In the genomic region with DNA sequence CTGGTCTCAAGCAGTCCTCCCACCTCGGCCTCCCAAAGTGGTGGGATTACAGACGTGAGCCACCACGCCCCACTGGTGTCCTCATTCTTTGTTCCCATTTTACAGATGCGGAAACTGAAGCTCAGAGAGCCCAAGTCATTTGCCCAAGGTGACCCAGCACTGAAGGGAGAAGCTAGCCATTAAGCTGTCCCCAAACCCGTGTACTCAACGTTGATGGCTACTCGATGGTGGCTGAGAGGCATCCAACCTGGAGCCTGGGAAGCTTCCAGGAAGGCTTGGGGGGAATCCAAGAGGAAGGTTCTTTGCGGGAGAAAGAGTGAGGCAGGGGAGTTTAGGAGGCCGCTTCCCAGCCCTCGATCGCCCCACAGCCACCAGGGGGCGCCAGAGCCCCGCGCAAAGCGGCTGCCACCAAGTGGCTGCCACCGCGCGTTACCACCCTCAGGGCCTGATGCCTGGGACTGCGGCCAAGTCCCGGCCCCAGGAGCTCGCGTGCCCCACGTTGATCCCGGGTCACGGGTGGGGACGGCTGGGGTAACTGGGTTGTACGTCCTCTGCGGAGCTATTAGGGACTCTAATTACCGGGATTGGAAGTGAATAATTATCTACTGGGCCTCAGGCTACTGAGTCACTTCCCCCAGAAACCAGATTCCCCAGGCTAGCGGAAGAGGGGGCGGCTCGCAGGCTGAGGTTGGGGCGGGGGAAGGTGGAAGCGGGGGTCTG, we compare ENCODE assay signal across 1 cellular context.
TF ChIP-seq lines count a peak whose summit lies in the region.

No MANE protein-coding gene starts in this region.

TF ChIP-seq in SK-N-SH, 30 proteins besides CTCF, POLR2A, EP300 and RAD21 (continued from another document):
- TF ChIP-seq, protein P1, sequence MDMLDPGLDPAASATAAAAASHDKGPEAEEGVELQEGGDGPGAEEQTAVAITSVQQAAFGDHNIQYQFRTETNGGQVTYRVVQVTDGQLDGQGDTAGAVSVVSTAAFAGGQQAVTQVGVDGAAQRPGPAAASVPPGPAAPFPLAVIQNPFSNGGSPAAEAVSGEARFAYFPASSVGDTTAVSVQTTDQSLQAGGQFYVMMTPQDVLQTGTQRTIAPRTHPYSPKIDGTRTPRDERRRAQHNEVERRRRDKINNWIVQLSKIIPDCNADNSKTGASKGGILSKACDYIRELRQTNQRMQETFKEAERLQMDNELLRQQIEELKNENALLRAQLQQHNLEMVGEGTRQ (IDR thresholded peaks at IDR 0.05; ENCODE audit: borderline replicate concordance, low read depth, low read length) = no peak
- TF ChIP-seq, protein P2, sequence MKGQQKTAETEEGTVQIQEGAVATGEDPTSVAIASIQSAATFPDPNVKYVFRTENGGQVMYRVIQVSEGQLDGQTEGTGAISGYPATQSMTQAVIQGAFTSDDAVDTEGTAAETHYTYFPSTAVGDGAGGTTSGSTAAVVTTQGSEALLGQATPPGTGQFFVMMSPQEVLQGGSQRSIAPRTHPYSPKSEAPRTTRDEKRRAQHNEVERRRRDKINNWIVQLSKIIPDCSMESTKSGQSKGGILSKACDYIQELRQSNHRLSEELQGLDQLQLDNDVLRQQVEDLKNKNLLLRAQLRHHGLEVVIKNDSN (IDR thresholded peaks at IDR 0.05; ENCODE audit: borderline replicate concordance, low read depth) = no peak
- no peak for TF ChIP-seq TAF1 (IDR thresholded peaks at IDR 0.05; ENCODE audit: borderline replicate concordance, low read depth, low read length)
- TF ChIP-seq GATA2 (CRISPR knock-in tag; IDR thresholded peaks at IDR 0.05) = no peak
- peak; percentile 95 for TF ChIP-seq SMC3 (IDR thresholded peaks at IDR 0.05; ENCODE audit: low read depth, low read length)
- TF ChIP-seq, protein P3, sequence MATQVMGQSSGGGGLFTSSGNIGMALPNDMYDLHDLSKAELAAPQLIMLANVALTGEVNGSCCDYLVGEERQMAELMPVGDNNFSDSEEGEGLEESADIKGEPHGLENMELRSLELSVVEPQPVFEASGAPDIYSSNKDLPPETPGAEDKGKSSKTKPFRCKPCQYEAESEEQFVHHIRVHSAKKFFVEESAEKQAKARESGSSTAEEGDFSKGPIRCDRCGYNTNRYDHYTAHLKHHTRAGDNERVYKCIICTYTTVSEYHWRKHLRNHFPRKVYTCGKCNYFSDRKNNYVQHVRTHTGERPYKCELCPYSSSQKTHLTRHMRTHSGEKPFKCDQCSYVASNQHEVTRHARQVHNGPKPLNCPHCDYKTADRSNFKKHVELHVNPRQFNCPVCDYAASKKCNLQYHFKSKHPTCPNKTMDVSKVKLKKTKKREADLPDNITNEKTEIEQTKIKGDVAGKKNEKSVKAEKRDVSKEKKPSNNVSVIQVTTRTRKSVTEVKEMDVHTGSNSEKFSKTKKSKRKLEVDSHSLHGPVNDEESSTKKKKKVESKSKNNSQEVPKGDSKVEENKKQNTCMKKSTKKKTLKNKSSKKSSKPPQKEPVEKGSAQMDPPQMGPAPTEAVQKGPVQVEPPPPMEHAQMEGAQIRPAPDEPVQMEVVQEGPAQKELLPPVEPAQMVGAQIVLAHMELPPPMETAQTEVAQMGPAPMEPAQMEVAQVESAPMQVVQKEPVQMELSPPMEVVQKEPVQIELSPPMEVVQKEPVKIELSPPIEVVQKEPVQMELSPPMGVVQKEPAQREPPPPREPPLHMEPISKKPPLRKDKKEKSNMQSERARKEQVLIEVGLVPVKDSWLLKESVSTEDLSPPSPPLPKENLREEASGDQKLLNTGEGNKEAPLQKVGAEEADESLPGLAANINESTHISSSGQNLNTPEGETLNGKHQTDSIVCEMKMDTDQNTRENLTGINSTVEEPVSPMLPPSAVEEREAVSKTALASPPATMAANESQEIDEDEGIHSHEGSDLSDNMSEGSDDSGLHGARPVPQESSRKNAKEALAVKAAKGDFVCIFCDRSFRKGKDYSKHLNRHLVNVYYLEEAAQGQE (IDR thresholded peaks at IDR 0.05; ENCODE audit: low read depth, low read length) = no peak
- TF ChIP-seq TEAD4 (IDR thresholded peaks at IDR 0.05; ENCODE audit: borderline replicate concordance, insufficient read depth) = no peak
- TF ChIP-seq, protein P4, sequence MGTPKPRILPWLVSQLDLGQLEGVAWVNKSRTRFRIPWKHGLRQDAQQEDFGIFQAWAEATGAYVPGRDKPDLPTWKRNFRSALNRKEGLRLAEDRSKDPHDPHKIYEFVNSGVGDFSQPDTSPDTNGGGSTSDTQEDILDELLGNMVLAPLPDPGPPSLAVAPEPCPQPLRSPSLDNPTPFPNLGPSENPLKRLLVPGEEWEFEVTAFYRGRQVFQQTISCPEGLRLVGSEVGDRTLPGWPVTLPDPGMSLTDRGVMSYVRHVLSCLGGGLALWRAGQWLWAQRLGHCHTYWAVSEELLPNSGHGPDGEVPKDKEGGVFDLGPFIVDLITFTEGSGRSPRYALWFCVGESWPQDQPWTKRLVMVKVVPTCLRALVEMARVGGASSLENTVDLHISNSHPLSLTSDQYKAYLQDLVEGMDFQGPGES (IDR thresholded peaks at IDR 0.05; ENCODE audit: low read depth, low read length) = no peak
- 0 out of 2 replicates have a peak, but pooled peaks have one; percentile 27 for TF ChIP-seq SIN3A (IDR thresholded peaks at IDR 0.05; ENCODE audit: borderline replicate concordance, low read depth, low read length)
- no peak for TF ChIP-seq GABPA (IDR thresholded peaks at IDR 0.05; ENCODE audit: low read depth)
- TF ChIP-seq, protein P5, sequence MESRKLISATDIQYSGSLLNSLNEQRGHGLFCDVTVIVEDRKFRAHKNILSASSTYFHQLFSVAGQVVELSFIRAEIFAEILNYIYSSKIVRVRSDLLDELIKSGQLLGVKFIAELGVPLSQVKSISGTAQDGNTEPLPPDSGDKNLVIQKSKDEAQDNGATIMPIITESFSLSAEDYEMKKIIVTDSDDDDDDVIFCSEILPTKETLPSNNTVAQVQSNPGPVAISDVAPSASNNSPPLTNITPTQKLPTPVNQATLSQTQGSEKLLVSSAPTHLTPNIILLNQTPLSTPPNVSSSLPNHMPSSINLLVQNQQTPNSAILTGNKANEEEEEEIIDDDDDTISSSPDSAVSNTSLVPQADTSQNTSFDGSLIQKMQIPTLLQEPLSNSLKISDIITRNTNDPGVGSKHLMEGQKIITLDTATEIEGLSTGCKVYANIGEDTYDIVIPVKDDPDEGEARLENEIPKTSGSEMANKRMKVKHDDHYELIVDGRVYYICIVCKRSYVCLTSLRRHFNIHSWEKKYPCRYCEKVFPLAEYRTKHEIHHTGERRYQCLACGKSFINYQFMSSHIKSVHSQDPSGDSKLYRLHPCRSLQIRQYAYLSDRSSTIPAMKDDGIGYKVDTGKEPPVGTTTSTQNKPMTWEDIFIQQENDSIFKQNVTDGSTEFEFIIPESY (IDR thresholded peaks at IDR 0.05; ENCODE audit: borderline replicate concordance, low read depth) = no peak
- TF ChIP-seq FOSL2 (IDR thresholded peaks at IDR 0.05; ENCODE audit: borderline replicate concordance, low read depth) = peak; percentile 39; the same call in 1 of the 2 replicates
- no peak for TF ChIP-seq RXRA (IDR thresholded peaks at IDR 0.05; ENCODE audit: borderline replicate concordance, low read depth)
- peak; percentile 33; the same call in 1 of the 2 replicates for TF ChIP-seq MXI1 (IDR thresholded peaks at IDR 0.05; ENCODE audit: low read depth, low read length)
- TF ChIP-seq RCOR1 (IDR thresholded peaks at IDR 0.05; ENCODE audit: low read length) = peak; percentile 15; the same call in 1 of the 2 replicates
- TF ChIP-seq, protein P6, sequence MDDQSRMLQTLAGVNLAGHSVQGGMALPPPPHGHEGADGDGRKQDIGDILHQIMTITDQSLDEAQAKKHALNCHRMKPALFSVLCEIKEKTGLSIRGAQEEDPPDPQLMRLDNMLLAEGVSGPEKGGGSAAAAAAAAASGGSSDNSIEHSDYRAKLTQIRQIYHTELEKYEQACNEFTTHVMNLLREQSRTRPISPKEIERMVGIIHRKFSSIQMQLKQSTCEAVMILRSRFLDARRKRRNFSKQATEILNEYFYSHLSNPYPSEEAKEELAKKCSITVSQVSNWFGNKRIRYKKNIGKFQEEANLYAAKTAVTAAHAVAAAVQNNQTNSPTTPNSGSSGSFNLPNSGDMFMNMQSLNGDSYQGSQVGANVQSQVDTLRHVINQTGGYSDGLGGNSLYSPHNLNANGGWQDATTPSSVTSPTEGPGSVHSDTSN (IDR thresholded peaks at IDR 0.05) = peak; percentile 51
